ENCODE assay signal across 8 cellular contexts in the genomic region with DNA sequence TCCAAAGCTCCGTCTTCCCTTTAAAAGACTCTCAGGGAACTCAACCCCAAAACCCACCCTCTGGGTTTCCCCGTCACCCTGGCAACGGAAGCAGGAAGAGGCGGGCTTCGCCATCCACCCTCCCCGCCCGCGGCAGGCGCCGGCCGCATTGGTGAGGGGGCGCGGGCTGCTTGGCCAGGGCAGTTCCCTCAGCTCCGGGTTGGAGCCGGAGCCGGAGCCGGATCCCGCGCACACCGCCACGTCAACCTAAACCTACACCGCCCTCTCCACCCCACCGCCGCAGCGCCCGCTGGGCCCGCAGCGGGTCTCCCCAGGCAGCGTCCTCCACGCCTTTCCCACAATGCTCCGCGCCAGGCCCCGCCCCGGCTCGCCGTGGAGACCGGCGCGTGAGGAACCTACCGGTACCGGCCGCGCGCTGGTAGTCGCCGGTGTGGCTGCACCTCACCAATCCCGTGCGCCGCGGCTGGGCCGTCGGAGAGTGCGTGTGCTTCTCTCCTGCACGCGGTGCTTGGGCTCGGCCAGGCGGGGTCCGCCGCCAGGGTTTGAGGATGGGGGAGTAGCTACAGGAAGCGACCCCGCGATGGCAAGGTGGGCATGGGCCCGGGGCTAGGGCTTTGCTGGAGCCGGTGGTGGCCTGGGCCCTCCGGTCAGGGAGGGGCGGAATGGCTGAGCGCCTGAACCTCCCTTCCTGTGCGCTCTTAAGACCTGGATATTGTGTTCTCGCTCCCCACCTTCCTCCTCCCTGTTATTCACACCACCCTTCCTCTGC. TPM values are rescaled to one million over a fixed set of nuclear protein-coding genes. Genes with fewer than 3 reads are reported as not detected.
DNase-seq lines count a peak whose midpoint lies in the region; ATAC-seq, FAIRE-seq and TF ChIP-seq lines count a peak whose summit lies in the region.

A gene with protein sequence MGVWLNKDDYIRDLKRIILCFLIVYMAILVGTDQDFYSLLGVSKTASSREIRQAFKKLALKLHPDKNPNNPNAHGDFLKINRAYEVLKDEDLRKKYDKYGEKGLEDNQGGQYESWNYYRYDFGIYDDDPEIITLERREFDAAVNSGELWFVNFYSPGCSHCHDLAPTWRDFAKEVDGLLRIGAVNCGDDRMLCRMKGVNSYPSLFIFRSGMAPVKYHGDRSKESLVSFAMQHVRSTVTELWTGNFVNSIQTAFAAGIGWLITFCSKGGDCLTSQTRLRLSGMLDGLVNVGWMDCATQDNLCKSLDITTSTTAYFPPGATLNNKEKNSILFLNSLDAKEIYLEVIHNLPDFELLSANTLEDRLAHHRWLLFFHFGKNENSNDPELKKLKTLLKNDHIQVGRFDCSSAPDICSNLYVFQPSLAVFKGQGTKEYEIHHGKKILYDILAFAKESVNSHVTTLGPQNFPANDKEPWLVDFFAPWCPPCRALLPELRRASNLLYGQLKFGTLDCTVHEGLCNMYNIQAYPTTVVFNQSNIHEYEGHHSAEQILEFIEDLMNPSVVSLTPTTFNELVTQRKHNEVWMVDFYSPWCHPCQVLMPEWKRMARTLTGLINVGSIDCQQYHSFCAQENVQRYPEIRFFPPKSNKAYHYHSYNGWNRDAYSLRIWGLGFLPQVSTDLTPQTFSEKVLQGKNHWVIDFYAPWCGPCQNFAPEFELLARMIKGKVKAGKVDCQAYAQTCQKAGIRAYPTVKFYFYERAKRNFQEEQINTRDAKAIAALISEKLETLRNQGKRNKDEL (plus strand): TSS at position 362 of the 769 bp plus-strand sequence. CDS start 1,830 bp downstream, outside the sequence.

- peak; percentile 96 for ATAC-seq in gastroesophageal sphincter

- peaks cover 16% of the 10 kb centered on the region; the same call in 1 of the 2 replicates for H3K79me2 ChIP-seq in Loucy (ENCODE audit: insufficient read depth, low read length)

- H3K9me2 ChIP-seq in Loucy (replicated peaks; ENCODE audit: low read depth, low read length): no peaks in the 10 kb centered on the region

- H4K20me1 ChIP-seq in Loucy (ENCODE audit: insufficient read depth, low read length, poor library complexity, severe bottlenecking): peaks cover 5% of the 10 kb centered on the region

- H3K36me3 ChIP-seq in H7 (replicated peaks; ENCODE audit: control insufficient read depth, insufficient read depth, low read length) (no peaks in the 10 kb centered on the region), Loucy (ENCODE audit: insufficient read depth, low read length) (no peaks in the 10 kb centered on the region), SJCRH30 (peaks cover 7% of the 10 kb centered on the region), gastroesophageal sphincter (peaks cover 0 to 13% of the 10 kb centered on the region in 2 donors)

- TF ChIP-seq POLR2A in gastroesophageal sphincter (IDR thresholded peaks at IDR 0.05): peak; percentile 53 to 69

- H3K27ac ChIP-seq in SJCRH30 (peak within 1 kb of the TSS; percentile 35), gastroesophageal sphincter (peak within 1 kb of the TSS; percentile 63 to 91 (median 87))

- no peak for TF ChIP-seq CTCF in Loucy (conservative IDR thresholded peaks at IDR 0.05; ENCODE audit: low read length)
- peak in 1 of 4 experiments; percentile 22 for TF ChIP-seq CTCF in gastroesophageal sphincter (IDR thresholded peaks at IDR 0.05)

- H3K4me3 ChIP-seq in H7 (ENCODE audit: insufficient read depth, low read depth, low read length) (peak within 1 kb of the TSS; percentile 67), Loucy (ENCODE audit: low read length, poor library complexity, severe bottlenecking) (peak within 1 kb of the TSS; percentile 91), SJCRH30 (peak within 1 kb of the TSS; percentile 78), gastroesophageal sphincter (peak within 1 kb of the TSS; percentile 84 to 95)

- peak within 1 kb of the TSS; percentile 82 for H3K4me2 ChIP-seq in Loucy (ENCODE audit: low read depth, low read length, poor library complexity, severe bottlenecking)

- H2AFZ ChIP-seq in Loucy (ENCODE audit: low read length): peak within 1 kb of the TSS; percentile 95

- TF ChIP-seq EP300 in gastroesophageal sphincter (IDR thresholded peaks at IDR 0.05): no peak

- FAIRE-seq in G401.6 (lab: Jason Lieb, UNC): peak; percentile 93

- 0% methylated on average over 3 of the region's 69 CpGs; no CpG with 5 or more reads in 1 of the 2 donors for WGBS in gastroesophageal sphincter (ENCODE audit: low coverage in 1 of 2), 2 donors

- no peaks in the 10 kb centered on the region for H3F3A ChIP-seq in Loucy (ENCODE audit: low read depth)

- no peaks in the 10 kb centered on the region for H3K27me3 ChIP-seq in H7 (ENCODE audit: control insufficient read depth, insufficient read depth, low read length)
- H3K27me3 ChIP-seq in Loucy (ENCODE audit: insufficient read depth, low read length, poor library complexity, severe bottlenecking): no peaks in the 10 kb centered on the region
- no peaks in the 10 kb centered on the region for H3K27me3 ChIP-seq in SJCRH30
- no peaks in the 10 kb centered on the region for H3K27me3 ChIP-seq in gastroesophageal sphincter

- H3K9me3 ChIP-seq in Loucy (ENCODE audit: insufficient read depth, low read depth, low read length): no peaks in the 10 kb centered on the region
- no peaks in the 10 kb centered on the region for H3K9me3 ChIP-seq in SJCRH30 (replicated peaks)
- H3K9me3 ChIP-seq in gastroesophageal sphincter: no peaks in the 10 kb centered on the region

- H3K4me1 ChIP-seq in Loucy (ENCODE audit: insufficient read depth, low read length, poor library complexity, severe bottlenecking) (peaks cover 35% of the 10 kb centered on the region), SJCRH30 (no peaks in the 10 kb centered on the region), gastroesophageal sphincter (peaks cover 6 to 28% (median 7%) of the 10 kb centered on the region in 3 donors)

- peak within 1 kb of the TSS; percentile 78 for H3K9ac ChIP-seq in Loucy (ENCODE audit: low read depth, low read length, poor library complexity, severe bottlenecking)

- DNase-seq in H7 (peak; percentile 91), SJCRH30 (peak; percentile 86), non-pigmented ciliary epithelial cell (ENCODE audit: low read depth) (peak; percentile 71), superior temporal gyrus (ENCODE audit: extremely low spot score) (peak; percentile 89)
- peak; percentile 67 to 78 (median 76) for DNase-seq in activated naive CD4-positive, alpha-beta T cell (lab: John Stamatoyannopoulos, UW)

RNA-seq across cellular contexts. Expression of the gene that starts here (rescaled TPM):
- total RNA-seq in H7 (2014; rRNA removed; shearing (Covaris generic)): 69.7 and 71.4 TPM in 2 replicates
- total RNA-seq in SJCRH30 (2014; rRNA removed; shearing (Covaris generic)): 55.9 and 58.0 TPM in 2 replicates
- 10 to 100 TPM; 46.1 to 77.2 (median 54.0) TPM for total RNA-seq in gastroesophageal sphincter

Comparison
In these comparisons a context has a peak if more than half of its experiments do, and no peak if none do; other contexts are left out.
1. Peak in every context shown above with its lines: DNase-seq, ATAC-seq, H3K4me3 ChIP-seq and H3K27ac ChIP-seq.